Comparison of ENCODE assay signal across 8 cellular contexts in genomic region chr12:101876861-101877815, GRCh38. TPM values are rescaled to one million over a fixed set of nuclear protein-coding genes. Genes with fewer than 3 reads are reported as not detected.
DNase-seq lines count a peak whose midpoint lies in the region; ATAC-seq and TF ChIP-seq lines count a peak whose summit lies in the region.

TSS of gene DRAM1 (plus strand) at chr12:101877580. CDS start at chr12:101877790, 210 bp downstream.

- no peaks in the 10 kb centered on the region for H3K27me3 Mint-ChIP-seq in T-helper 1 cell treated with Interleukin-12 subunit alpha and Interleukin-12 subunit beta and Interleukin-4 antibody, amounts not matched to agents 30 μg/mL and 1 μg/mL, for 36 hours (ENCODE audit: low read depth)

- no peaks in the 10 kb centered on the region for H3K9me2 ChIP-seq in Karpas-422 (replicated peaks; ENCODE audit: insufficient read depth, low read length)

- WGBS in urinary bladder = under 1% methylated on average over 105 of the region's 105 CpGs

- H3K27me3 ChIP-seq in Karpas-422 (ENCODE audit: low read length) (no peaks in the 10 kb centered on the region), right atrium auricular region (no peaks in the 10 kb centered on the region)

- H3K36me3 Mint-ChIP-seq in T-helper 1 cell treated with Interleukin-12 subunit alpha and Interleukin-12 subunit beta and Interleukin-4 antibody, amounts not matched to agents 30 μg/mL and 1 μg/mL, for 36 hours (ENCODE audit: low read depth) = no peaks in the 10 kb centered on the region

- H3K9me3 Mint-ChIP-seq in T-helper 1 cell treated with Interleukin-12 subunit alpha and Interleukin-12 subunit beta and Interleukin-4 antibody, amounts not matched to agents 30 μg/mL and 1 μg/mL, for 36 hours = no peaks in the 10 kb centered on the region

- H4K20me1 ChIP-seq in Karpas-422 (ENCODE audit: insufficient read depth, low read depth, low read length) = no peaks in the 10 kb centered on the region

- peak within 1 kb of the TSS; percentile 94 for H3K27ac Mint-ChIP-seq in T-helper 1 cell treated with Interleukin-12 subunit alpha and Interleukin-12 subunit beta and Interleukin-4 antibody, amounts not matched to agents 30 μg/mL and 1 μg/mL, for 36 hours

- peak; percentile 87 for ATAC-seq in GM21825 (IDR thresholded peaks at IDR 0.05; ENCODE audit: unreplicated experiment)

- no peaks in the 10 kb centered on the region for H3K79me2 ChIP-seq in Karpas-422 (ENCODE audit: low read length)

- H3K4me3 ChIP-seq in Karpas-422 (ENCODE audit: low read length) = peak within 1 kb of the TSS; percentile 61; the same call in 1 of the 2 replicates
- H3K4me3 ChIP-seq in right atrium auricular region = peak within 1 kb of the TSS; percentile 70 to 75
- H3K4me3 ChIP-seq in urinary bladder (ENCODE audit: low read depth, low read length) = peak within 1 kb of the TSS; percentile 74

- no peaks in the 10 kb centered on the region for H3K36me3 ChIP-seq in Karpas-422 (ENCODE audit: insufficient read depth, low read length)
- H3K36me3 ChIP-seq in right atrium auricular region = no peaks in the 10 kb centered on the region
- H3K36me3 ChIP-seq in urinary bladder (ENCODE audit: insufficient read depth) = no peaks in the 10 kb centered on the region

- 0 out of 2 replicates have a peak within 1 kb of the TSS, but pooled peaks have one; percentile 21 for H2AFZ ChIP-seq in Karpas-422 (ENCODE audit: low read length)

- no peak within 1 kb of the TSS for H3K27ac ChIP-seq in Karpas-422 (ENCODE audit: low read length)
- H3K27ac ChIP-seq in right atrium auricular region = peak within 1 kb of the TSS; percentile 94
- peak within 1 kb of the TSS; percentile 99 for H3K27ac ChIP-seq in urinary bladder (ENCODE audit: low read depth)

- DNase-seq in GM03348 (ENCODE audit: low spot score) (peak; percentile 97), Karpas-422 (peak; percentile 64), anterior cingulate cortex (lab: John Stamatoyannopoulos, UW) (peak in 51 of 58 donors; percentile 14 to 79 (median 49)), right atrium auricular region (ENCODE audit: low spot score) (peak; percentile 92), pulmonary artery endothelial cell (ENCODE audit: low read depth, low spot score) (peak; percentile 55)

- peak in 1 of 2 donors; percentile 14 for TF ChIP-seq CTCF in right atrium auricular region (IDR thresholded peaks at IDR 0.05)

- H3K4me3 Mint-ChIP-seq in T-helper 1 cell treated with Interleukin-12 subunit alpha and Interleukin-12 subunit beta and Interleukin-4 antibody, amounts not matched to agents 30 μg/mL and 1 μg/mL, for 36 hours = peak within 1 kb of the TSS; percentile 80

- H3K9ac ChIP-seq in Karpas-422 (ENCODE audit: low read length) = peak within 1 kb of the TSS; percentile 51

- H3K4me1 Mint-ChIP-seq in T-helper 1 cell treated with Interleukin-12 subunit alpha and Interleukin-12 subunit beta and Interleukin-4 antibody, amounts not matched to agents 30 μg/mL and 1 μg/mL, for 36 hours (ENCODE audit: low read depth) = peaks cover 14% of the 10 kb centered on the region

- H3K4me1 ChIP-seq in Karpas-422 (ENCODE audit: low read length) (no peaks in the 10 kb centered on the region; the same call in none of the 2 replicates), right atrium auricular region (peaks cover 0 to 17% of the 10 kb centered on the region in 2 donors), urinary bladder (ENCODE audit: insufficient read depth) (no peaks in the 10 kb centered on the region)

- peak within 1 kb of the TSS; percentile 66 for H3K4me2 ChIP-seq in Karpas-422 (ENCODE audit: low read depth, low read length, poor library complexity, severe bottlenecking)

- H3K9me3 ChIP-seq in Karpas-422 (ENCODE audit: low read length) (no peaks in the 10 kb centered on the region), right atrium auricular region (no peaks in the 10 kb centered on the region)

RNA-seq across cellular contexts. Expression of gene DRAM1, which starts in this region (rescaled TPM):
- not detected in 2 replicates for total RNA-seq in Karpas-422 (2014; rRNA removed; shearing (Covaris generic); ENCODE audit: low replicate concordance)
- total RNA-seq in right atrium auricular region (10 to 100 TPM in 1 of 2 donors, 1 to 10 TPM in 1; 3.9 to 12.7 TPM), pulmonary artery endothelial cell (27.4 and 29.7 TPM in 2 replicates), urinary bladder (14.0 TPM)
- 19.4 TPM for polyA plus RNA-seq in urinary bladder

Comparison
In these comparisons a context has a peak if more than half of its experiments do, and no peak if none do; other contexts are left out.
1. Peak in DNase-seq, H3K4me3 ChIP-seq, H3K9ac ChIP-seq and H3K4me2 ChIP-seq in Karpas-422; RNA of the gene not detected or under 1 TPM.